In genomic region chr16:86444274-86445060, GRCh38 we compare ENCODE assay signal across 18 cellular contexts.
"Had no signal": no experiment of that assay in that cellular context is flagged by ENCODE, and none has a peak within 500 bp of the region (broad histone marks: within the 10 kb centered on the region; RNA-seq: fewer than 3 reads in every experiment).

No MANE protein-coding gene starts in this region.

- H3K4me3 Mint-ChIP-seq: activated CD4-positive, alpha-beta memory T cell treated with anti-CD3 and anti-CD28 coated beads for 36 hours; activated T-helper 1 cell treated with anti-CD3 and anti-CD28 coated beads, Interleukin-12 subunit alpha, Interleukin-12 subunit beta, Interleukin-2, Interleukin-4 antibody, amounts not matched to agents 30 ng/mL and 10 ng/mL and 1 ng/mL, durations not matched to agents 14 hours and 24 hours and 36 hours; memory B cell; T-cell; WTC11 had no signal

- H3K36me3 Mint-ChIP-seq: activated CD4-positive, alpha-beta memory T cell treated with anti-CD3 and anti-CD28 coated beads for 36 hours; activated naive CD8-positive, alpha-beta T cell; memory B cell; T-cell; WTC11 had no signal

- ATAC-seq: foreskin keratinocyte; naive thymus-derived CD4-positive, alpha-beta T cell; T-cell; upper lobe of right lung; WTC11 had no signal

- H3K27ac Mint-ChIP-seq: activated CD4-positive, alpha-beta memory T cell treated with anti-CD3 and anti-CD28 coated beads for 36 hours; activated naive CD8-positive, alpha-beta T cell; activated T-helper 1 cell treated with anti-CD3 and anti-CD28 coated beads, Interleukin-12 subunit alpha, Interleukin-12 subunit beta, Interleukin-2, Interleukin-4 antibody, amounts not matched to agents 30 ng/mL and 10 ng/mL and 1 ng/mL, durations not matched to agents 14 hours and 24 hours and 36 hours; memory B cell; naive thymus-derived CD4-positive, alpha-beta T cell; T-cell; WTC11 had no signal

- H3K9me3 Mint-ChIP-seq: activated CD4-positive, alpha-beta memory T cell treated with anti-CD3 and anti-CD28 coated beads for 36 hours; activated T-helper 1 cell treated with anti-CD3 and anti-CD28 coated beads, Interleukin-12 subunit alpha, Interleukin-12 subunit beta, Interleukin-2, Interleukin-4 antibody, amounts not matched to agents 30 ng/mL and 10 ng/mL and 1 ng/mL, durations not matched to agents 14 hours and 24 hours and 36 hours; memory B cell; naive thymus-derived CD4-positive, alpha-beta T cell; T-cell had no signal

- DNase-seq: activated CD4-positive, alpha-beta memory T cell treated with anti-CD3 and anti-CD28 coated beads for 36 hours; activated CD4-positive, alpha-beta T cell treated with anti-CD3 and anti-CD28 coated beads for 4 hours; activated gamma-delta T cell treated with Interleukin-2 at 50 U/mL for 16 hours; activated T-cell treated with anti-CD3 and anti-CD28 coated beads for 4 hours; amniotic stem cell; foreskin keratinocyte; glutamatergic neuron; left ventricle myocardium inferior; naive thymus-derived CD4-positive, alpha-beta T cell; stimulated activated CD4-positive, alpha-beta T cell treated with anti-CD3 and anti-CD28 coated beads, Interleukin-1b, Interleukin-23, amount 100 ng/mL, for 48 hours; stimulated activated CD8-positive, alpha-beta memory T cell treated with anti-CD3 and anti-CD28 coated beads, Interleukin-4, amount 100 ng/mL, for 48 hours; stimulated activated naive CD4-positive, alpha-beta T cell; T-cell; upper lobe of right lung had no signal

- H3K4me1 Mint-ChIP-seq: memory B cell, WTC11 had no signal
